In genomic region chr11:36258730-36259360, GRCh38 we compare ENCODE assay signal across 9 cellular contexts. TPM values are rescaled to one million over a fixed set of nuclear protein-coding genes. Genes with fewer than 3 reads are reported as not detected.
DNase-seq lines count a peak whose midpoint lies in the region; ATAC-seq and TF ChIP-seq lines count a peak whose summit lies in the region.
"Had no signal": no experiment of that assay in that cellular context is flagged by ENCODE, and none has a peak within 500 bp of the region (broad histone marks: within the 10 kb centered on the region; RNA-seq: fewer than 3 reads in every experiment).

No MANE protein-coding gene starts in this region.

- H3T11ph ChIP-seq in H9 (ENCODE audit: low read length), result no peak overlapping the region

- intact Hi-C loops in sigmoid colon (cut with DNase I), result no loop called here

- H3K36me3 ChIP-seq in right atrium auricular region (no peaks in the 10 kb centered on the region), sigmoid colon (no peaks in the 10 kb centered on the region)
- H3K36me3 ChIP-seq: neutrophil had no signal

- H2BK5ac ChIP-seq in H9 (ENCODE audit: insufficient read length, low read length), result no peak overlapping the region

- TF ChIP-seq EP300 in sigmoid colon (IDR thresholded peaks at IDR 0.05), result no peak

- H3K27ac Mint-ChIP-seq in H9, result peak overlapping the region in 1 of 3 experiments; percentile 44; a peak in 1 of 7 replicates

- H3K9me3 Mint-ChIP-seq in H9, result no peaks in the 10 kb centered on the region

- TF ChIP-seq CTCF in H9 (conservative IDR thresholded peaks at IDR 0.05) (peak; percentile 80), right atrium auricular region (IDR thresholded peaks at IDR 0.05) (peak in 1 of 2 donors; percentile 64), sigmoid colon (IDR thresholded peaks at IDR 0.05) (peak in 3 of 4 experiments; percentile 16 to 40 (median 23))

- H2AFZ ChIP-seq in H9 (ENCODE audit: low read length), result no peak overlapping the region

- no peak for TF ChIP-seq POLR2A in sigmoid colon (IDR thresholded peaks at IDR 0.05)

- no peak overlapping the region for H4K5ac ChIP-seq in H9 (ENCODE audit: insufficient read length, low read depth, low read length)

- no peaks in the 10 kb centered on the region for H3K4me1 ChIP-seq in H9 (ENCODE audit: insufficient read depth, low read length)
- H3K4me1 ChIP-seq in right atrium auricular region, result peaks cover 0 to 2% of the 10 kb centered on the region in 2 donors
- H3K4me1 ChIP-seq in sigmoid colon, result no peaks in the 10 kb centered on the region

- no peak overlapping the region for H2AK5ac ChIP-seq in H9 (ENCODE audit: insufficient read length, low read length)

- no peak overlapping the region for H3K18ac ChIP-seq in H9 (ENCODE audit: insufficient read length, low read depth, low read length)

- H3K4me2 ChIP-seq in H9 (ENCODE audit: insufficient read depth, insufficient read length, low read length), result no peak overlapping the region

- no peak overlapping the region for H2BK20ac ChIP-seq in H9 (ENCODE audit: low read depth, low read length, poor library complexity, severe bottlenecking)

- H3K27ac ChIP-seq in H9 (ENCODE audit: insufficient read length, low read depth, low read length) (no peak overlapping the region), right atrium auricular region (no peak overlapping the region), sigmoid colon (no peak overlapping the region)
- H3K27ac ChIP-seq: neutrophil had no signal

- H3K4ac ChIP-seq in H9 (ENCODE audit: low read depth, low read length), result no peak overlapping the region

- no peak overlapping the region for H3K56ac ChIP-seq in H9 (ENCODE audit: insufficient read length, low read depth, low read length)

- H3K9me3 ChIP-seq in H9 (ENCODE audit: control insufficient read depth, low read depth, low read length) (peaks cover 5% of the 10 kb centered on the region), right atrium auricular region (peaks cover 0 to 5% of the 10 kb centered on the region in 2 donors), sigmoid colon (no peaks in the 10 kb centered on the region)
- H3K9me3 ChIP-seq: neutrophil had no signal

- H2BK120ac ChIP-seq in H9 (ENCODE audit: low read depth, low read length, poor library complexity, severe bottlenecking), result no peak overlapping the region

- no peak overlapping the region for H4K8ac ChIP-seq in H9 (replicated peaks; ENCODE audit: insufficient read length, low read depth, low read length)

- H3K4me3 ChIP-seq in right atrium auricular region (no peak overlapping the region), sigmoid colon (no peak overlapping the region)

- H3K79me2 ChIP-seq in H9 (ENCODE audit: insufficient read depth, low read length), result no peaks in the 10 kb centered on the region

- ATAC-seq in GM18519 (IDR thresholded peaks at IDR 0.05; ENCODE audit: low FRiP score, unreplicated experiment), result no peak
- no peak for ATAC-seq in HG03039 (IDR thresholded peaks at IDR 0.05; ENCODE audit: unreplicated experiment)

- DNase-seq in COLO829 (ENCODE audit: low spot score) (peak; percentile 60), H9 (peak; percentile 83), NCI-H774 (lab: John Stamatoyannopoulos, UW) (peak; percentile 47), amygdala (lab: John Stamatoyannopoulos, UW) (peak in 39 of 56 donors; percentile 8 to 73 (median 36)), right atrium auricular region (ENCODE audit: low spot score) (peak; percentile 62), sigmoid colon (peak; percentile 72)

- no peak overlapping the region for H3K4me3 Mint-ChIP-seq in H9

- H2BK15ac ChIP-seq in H9 (ENCODE audit: low read depth, low read length), result no peak overlapping the region

- H3K14ac ChIP-seq in H9 (ENCODE audit: insufficient read depth, low read length), result no peak overlapping the region

- H3K27me3 ChIP-seq in H9 (ENCODE audit: insufficient read depth, low read length) (no peaks in the 10 kb centered on the region; the same call in 1 of the 2 replicates), right atrium auricular region (no peaks in the 10 kb centered on the region), sigmoid colon (no peaks in the 10 kb centered on the region)

- H3K23ac ChIP-seq in H9 (ENCODE audit: insufficient read length, low read depth, low read length), result no peak overlapping the region

- H3K36me3 Mint-ChIP-seq in H9 (ENCODE audit: insufficient read depth in 1 of 3, low read depth in 3 of 3), result peaks cover 0 to 4% (median 0%) of the 10 kb centered on the region in 3 experiments; a peak in 3 of 7 replicates

- no peaks in the 10 kb centered on the region for H3K23me2 ChIP-seq in H9 (ENCODE audit: insufficient read length, low read depth, low read length, poor library complexity, severe bottlenecking)

- no peak overlapping the region for H2BK12ac ChIP-seq in H9 (ENCODE audit: insufficient read length, low read depth, low read length)

- WGBS in H9 (ENCODE audit: extremely low coverage, insufficient read length, low lambda C conversion rate), result no CpG with 5 or more reads among the region's 12 CpGs
- WGBS in sigmoid colon, 2 donors, result 31 to 37% methylated on average over 12 of the region's 12 CpGs

- H3K79me1 ChIP-seq in H9 (ENCODE audit: insufficient read depth, low read depth, low read length, poor library complexity, severe bottlenecking), result no peaks in the 10 kb centered on the region

- peaks cover 13 to 16% of the 10 kb centered on the region in 2 experiments for H3K4me1 Mint-ChIP-seq in H9

- H3K27me3 Mint-ChIP-seq in H9 (ENCODE audit: low read depth), result peaks cover 38% of the 10 kb centered on the region

- H4K20me1 ChIP-seq in H9 (ENCODE audit: control insufficient read depth, insufficient read depth, insufficient read length), result no peaks in the 10 kb centered on the region

- H3K9ac ChIP-seq in H9 (ENCODE audit: extremely low read depth, insufficient read length, low read length), result no peak overlapping the region

- H4K91ac ChIP-seq in H9 (ENCODE audit: insufficient read length, low read depth, low read length), result no peak overlapping the region

RNA-seq across cellular contexts. Expression of gene COMMD9, which starts 30.4 kb away (rescaled TPM):
- total RNA-seq in H9 (2021) (47.0 and 47.4 TPM in 2 replicates), right atrium auricular region (10 to 100 TPM; 26.3 to 32.8 TPM), sigmoid colon (10 to 100 TPM; 15.5 to 44.6 (median 26.2) TPM)
- 10 to 100 TPM; 30.7 to 40.8 (median 40.2) TPM for polyA plus RNA-seq in sigmoid colon

RNA-seq across cellular contexts. Expression of gene PRR5L, which starts 37.2 kb away (rescaled TPM):
- total RNA-seq in H9 (2021) (4.1 and 5.6 TPM in 2 replicates), right atrium auricular region (1 to 10 TPM; 1.3 to 6.8 TPM), sigmoid colon (10 to 100 TPM in 1 of 4 donors, 1 to 10 TPM in 3; 3.3 to 11.9 (median 5.1) TPM)
- 100 to 1,000 TPM in 1 of 3 donors, 10 to 100 TPM in 2; 75.7 to 105 (median 99.1) TPM for polyA plus RNA-seq in sigmoid colon
